ENCODE assay signal across 11 cellular contexts in genomic region chrX:118632862-118633261, GRCh38.
DNase-seq lines count a peak whose midpoint lies in the region; ATAC-seq, FAIRE-seq and TF ChIP-seq lines count a peak whose summit lies in the region.
"Had no signal": no experiment of that assay in that cellular context is flagged by ENCODE, and none has a peak within 500 bp of the region (broad histone marks: within the 10 kb centered on the region; RNA-seq: fewer than 3 reads in every experiment).

No MANE protein-coding gene starts in this region.

- FAIRE-seq in frontal cortex (lab: Jason Lieb, UNC), result no peak

- POLR2A ChIA-PET in GM10248 (lab: Yijun Ruan, JAX) (no interaction called here), activated B cell treated with CpG ODN at 0.5 μM for 24 hours (lab: Charles Lee) (interaction anchor here (0.6 kb wide), 1 partner anchor 100 kb away, joined by 4 read pairs; no protein-coding TSS in a partner anchor), WTC11 (lab: Charles Lee) (no interaction called here)

- H3K36me3 Mint-ChIP-seq in activated B cell treated with CpG ODN at 0.5 μM for 24 hours (ENCODE audit: low read depth) (peaks cover 45% of the 10 kb centered on the region), WTC11 (peaks cover 9% of the 10 kb centered on the region; the same call in 1 of the 2 replicates)

- intact Hi-C loops in activated B cell treated with CpG ODN at 0.5 μM for 24 hours (cut with micrococcal nuclease), result loop anchor here (10.0 kb wide), 1 partner anchor 342 kb away; the partner anchor contains the start of gene LONRF3

- peaks cover 31% of the 10 kb centered on the region for H3K4me1 Mint-ChIP-seq in activated B cell treated with CpG ODN at 0.5 μM for 24 hours
- peaks cover 8% of the 10 kb centered on the region for H3K4me1 Mint-ChIP-seq in WTC11
- H3K4me1 Mint-ChIP-seq: neural progenitor cell had no signal

- H3K9me3 Mint-ChIP-seq in activated B cell treated with CpG ODN at 0.5 μM for 24 hours (no peaks in the 10 kb centered on the region), WTC11 (no peaks in the 10 kb centered on the region)
- H3K9me3 Mint-ChIP-seq: neural progenitor cell had no signal

- H3K27ac Mint-ChIP-seq in activated B cell treated with CpG ODN at 0.5 μM for 24 hours, result peak overlapping the region; percentile 88
- H3K27ac Mint-ChIP-seq in WTC11, result no peak overlapping the region
- H3K27ac Mint-ChIP-seq: neural progenitor cell had no signal

- no peaks in the 10 kb centered on the region for H3K27me3 Mint-ChIP-seq in activated B cell treated with CpG ODN at 0.5 μM for 24 hours
- no peaks in the 10 kb centered on the region for H3K27me3 Mint-ChIP-seq in WTC11 (ENCODE audit: low read depth)

- DNase-seq in GM10248 (ENCODE audit: extremely low spot score) (peak; percentile 35), activated B cell treated with CpG ODN at 0.5 μM for 24 hours (no peak), DMS79 treated with DMSO at 0.1 percent for 48 hours (lab: John Stamatoyannopoulos, UW) (no peak), frontal cortex (ENCODE audit: low spot score in 2 of 2) (no peak), WTC11 (ENCODE audit: low spot score) (no peak)
- DNase-seq: DND-41; stimulated activated CD4-positive, alpha-beta T cell treated with anti-CD3 and anti-CD28 coated beads, Interleukin-1b, Interleukin-23, amount 100 ng/mL, for 48 hours had no signal

- peak overlapping the region; percentile 44 for H3K4me3 Mint-ChIP-seq in activated B cell treated with CpG ODN at 0.5 μM for 24 hours
- H3K4me3 Mint-ChIP-seq in WTC11, result no peak overlapping the region
- H3K4me3 Mint-ChIP-seq: neural progenitor cell had no signal

- ATAC-seq in GM18868 (IDR thresholded peaks at IDR 0.05; ENCODE audit: unreplicated experiment) (peak; percentile 86), HG03521 (IDR thresholded peaks at IDR 0.05; ENCODE audit: unreplicated experiment) (peak; percentile 48), activated B cell treated with CpG ODN at 0.5 μM for 24 hours (ENCODE audit: low read depth) (peak; percentile 66), HG02885 (IDR thresholded peaks at IDR 0.05; ENCODE audit: poor library complexity, unreplicated experiment) (no peak), WTC11 (no peak)

- CTCF ChIA-PET in GM10248 (lab: Yijun Ruan, JAX) (no interaction called here), activated B cell treated with CpG ODN at 0.5 μM for 24 hours (lab: Charles Lee) (no interaction called here), WTC11 (lab: Charles Lee) (no interaction called here)

- no peak for TF ChIP-seq CTCF in GM10248 (IDR thresholded peaks at IDR 0.05; ENCODE audit: control extremely low read depth, extremely low read depth, low read depth, missing control alignments)
- no peak for TF ChIP-seq CTCF in activated B cell treated with CpG ODN at 0.5 μM for 24 hours (IDR thresholded peaks at IDR 0.05)
- no peak for TF ChIP-seq CTCF in WTC11 (IDR thresholded peaks at IDR 0.05)

TF ChIP-seq in WTC11, 78 proteins besides CTCF, POLR2A, EP300 and RAD21:
- TF ChIP-seq FOXJ3 (CRISPR knock-in tag; IDR thresholded peaks at IDR 0.05; ENCODE audit: borderline replicate concordance) (no peak), GABPB1 (CRISPR knock-in tag; IDR thresholded peaks at IDR 0.05) (no peak), MXD4 (CRISPR knock-in tag; IDR thresholded peaks at IDR 0.05; ENCODE audit: borderline replicate concordance) (no peak), ZNF423 (CRISPR knock-in tag; IDR thresholded peaks at IDR 0.05) (no peak), FOXK1 (CRISPR knock-in tag; IDR thresholded peaks at IDR 0.05) (no peak), ZNF416 (CRISPR knock-in tag; IDR thresholded peaks at IDR 0.05) (no peak), FOXP1 (CRISPR knock-in tag; IDR thresholded peaks at IDR 0.05; ENCODE audit: borderline replicate concordance) (no peak), CREM (CRISPR knock-in tag; IDR thresholded peaks at IDR 0.05) (no peak), ZNF425 (CRISPR knock-in tag; conservative IDR thresholded peaks at IDR 0.05) (no peak), NR3C1 (CRISPR knock-in tag; conservative IDR thresholded peaks at IDR 0.05; ENCODE audit: low read depth) (no peak)

Comparison
In these comparisons a context has a peak if more than half of its experiments do, and no peak if none do; other contexts are left out.
1. ATAC-seq: peak in GM18868 (single experiment), HG03521 (single experiment) and activated B cell treated with CpG ODN at 0.5 μM for 24 hours (single experiment); none in HG02885 (single experiment) and WTC11 (single experiment).